ENCODE assay signal across 1 cellular context in the genomic region with DNA sequence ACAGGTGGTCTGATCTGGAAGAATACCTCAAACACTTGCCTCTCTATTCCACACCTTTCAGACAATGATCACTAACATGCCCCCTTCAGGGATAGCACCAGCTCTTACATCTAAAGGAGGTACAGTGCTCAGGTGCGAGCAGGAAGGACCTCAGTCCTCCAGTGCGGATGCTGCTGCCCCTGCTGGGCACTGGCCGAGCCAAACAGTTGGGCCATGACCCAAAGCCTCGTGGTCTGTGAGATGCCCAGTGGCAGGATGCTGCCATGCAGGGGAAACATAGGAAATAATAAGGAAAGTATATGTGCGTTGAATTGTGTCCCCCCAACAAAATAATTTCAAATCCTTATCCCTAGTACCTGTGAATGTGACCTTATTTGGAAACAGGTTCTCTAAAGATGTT.
TF ChIP-seq lines count a peak whose summit lies in the region.

No MANE protein-coding gene starts in this region.

TF ChIP-seq in HepG2, 621 proteins besides CTCF, POLR2A, EP300 and RAD21 (continued from another document):
- TF ChIP-seq, protein P1, sequence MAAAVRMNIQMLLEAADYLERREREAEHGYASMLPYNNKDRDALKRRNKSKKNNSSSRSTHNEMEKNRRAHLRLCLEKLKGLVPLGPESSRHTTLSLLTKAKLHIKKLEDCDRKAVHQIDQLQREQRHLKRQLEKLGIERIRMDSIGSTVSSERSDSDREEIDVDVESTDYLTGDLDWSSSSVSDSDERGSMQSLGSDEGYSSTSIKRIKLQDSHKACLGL (CRISPR knock-in tag; IDR thresholded peaks at IDR 0.05) = no peak
- TF ChIP-seq, protein P2, sequence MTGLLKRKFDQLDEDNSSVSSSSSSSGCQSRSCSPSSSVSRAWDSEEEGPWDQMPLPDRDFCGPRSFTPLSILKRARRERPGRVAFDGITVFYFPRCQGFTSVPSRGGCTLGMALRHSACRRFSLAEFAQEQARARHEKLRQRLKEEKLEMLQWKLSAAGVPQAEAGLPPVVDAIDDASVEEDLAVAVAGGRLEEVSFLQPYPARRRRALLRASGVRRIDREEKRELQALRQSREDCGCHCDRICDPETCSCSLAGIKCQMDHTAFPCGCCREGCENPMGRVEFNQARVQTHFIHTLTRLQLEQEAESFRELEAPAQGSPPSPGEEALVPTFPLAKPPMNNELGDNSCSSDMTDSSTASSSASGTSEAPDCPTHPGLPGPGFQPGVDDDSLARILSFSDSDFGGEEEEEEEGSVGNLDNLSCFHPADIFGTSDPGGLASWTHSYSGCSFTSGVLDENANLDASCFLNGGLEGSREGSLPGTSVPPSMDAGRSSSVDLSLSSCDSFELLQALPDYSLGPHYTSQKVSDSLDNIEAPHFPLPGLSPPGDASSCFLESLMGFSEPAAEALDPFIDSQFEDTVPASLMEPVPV (CRISPR knock-in tag; IDR thresholded peaks at IDR 0.05) = no peak
- TF ChIP-seq SMARCE1 (IDR thresholded peaks at IDR 0.05; ENCODE audit: borderline replicate concordance) (no peak), ATF7-NPFF (CRISPR knock-in tag; IDR thresholded peaks at IDR 0.05; ENCODE audit: low read depth) (no peak), SMAD3 (CRISPR knock-in tag; IDR thresholded peaks at IDR 0.05) (no peak)
- TF ChIP-seq, protein P3, sequence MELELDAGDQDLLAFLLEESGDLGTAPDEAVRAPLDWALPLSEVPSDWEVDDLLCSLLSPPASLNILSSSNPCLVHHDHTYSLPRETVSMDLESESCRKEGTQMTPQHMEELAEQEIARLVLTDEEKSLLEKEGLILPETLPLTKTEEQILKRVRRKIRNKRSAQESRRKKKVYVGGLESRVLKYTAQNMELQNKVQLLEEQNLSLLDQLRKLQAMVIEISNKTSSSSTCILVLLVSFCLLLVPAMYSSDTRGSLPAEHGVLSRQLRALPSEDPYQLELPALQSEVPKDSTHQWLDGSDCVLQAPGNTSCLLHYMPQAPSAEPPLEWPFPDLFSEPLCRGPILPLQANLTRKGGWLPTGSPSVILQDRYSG (CRISPR knock-in tag; IDR thresholded peaks at IDR 0.05) = no peak
- TF ChIP-seq, protein P4, sequence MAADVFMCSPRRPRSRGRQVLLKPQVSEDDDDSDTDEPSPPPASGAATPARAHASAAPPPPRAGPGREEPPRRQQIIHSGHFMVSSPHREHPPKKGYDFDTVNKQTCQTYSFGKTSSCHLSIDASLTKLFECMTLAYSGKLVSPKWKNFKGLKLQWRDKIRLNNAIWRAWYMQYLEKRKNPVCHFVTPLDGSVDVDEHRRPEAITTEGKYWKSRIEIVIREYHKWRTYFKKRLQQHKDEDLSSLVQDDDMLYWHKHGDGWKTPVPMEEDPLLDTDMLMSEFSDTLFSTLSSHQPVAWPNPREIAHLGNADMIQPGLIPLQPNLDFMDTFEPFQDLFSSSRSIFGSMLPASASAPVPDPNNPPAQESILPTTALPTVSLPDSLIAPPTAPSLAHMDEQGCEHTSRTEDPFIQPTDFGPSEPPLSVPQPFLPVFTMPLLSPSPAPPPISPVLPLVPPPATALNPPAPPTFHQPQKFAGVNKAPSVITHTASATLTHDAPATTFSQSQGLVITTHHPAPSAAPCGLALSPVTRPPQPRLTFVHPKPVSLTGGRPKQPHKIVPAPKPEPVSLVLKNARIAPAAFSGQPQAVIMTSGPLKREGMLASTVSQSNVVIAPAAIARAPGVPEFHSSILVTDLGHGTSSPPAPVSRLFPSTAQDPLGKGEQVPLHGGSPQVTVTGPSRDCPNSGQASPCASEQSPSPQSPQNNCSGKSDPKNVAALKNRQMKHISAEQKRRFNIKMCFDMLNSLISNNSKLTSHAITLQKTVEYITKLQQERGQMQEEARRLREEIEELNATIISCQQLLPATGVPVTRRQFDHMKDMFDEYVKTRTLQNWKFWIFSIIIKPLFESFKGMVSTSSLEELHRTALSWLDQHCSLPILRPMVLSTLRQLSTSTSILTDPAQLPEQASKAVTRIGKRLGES (CRISPR knock-in tag; IDR thresholded peaks at IDR 0.05; ENCODE audit: borderline replicate concordance) = no peak
TF ChIP-seq in HepG2: peak in this region for 0.
